1 cellular context compared by ENCODE assay signal in genomic region chr12:67268896-67269631, GRCh38.
TF ChIP-seq lines count a peak whose summit lies in the region.

TSS of gene CAND1 (plus strand) at chr12:67269358. CDS start at chr12:67269718, 360 bp downstream.

TF ChIP-seq in K562, 482 proteins besides CTCF, POLR2A, EP300 and RAD21 (continued from another document and continues in another):
- peak; percentile 38; the same call in 1 of the 2 replicates for TF ChIP-seq ZNF407 (IDR thresholded peaks at IDR 0.05; ENCODE audit: low read depth)
- TF ChIP-seq ZNF699 (CRISPR knock-in tag; IDR thresholded peaks at IDR 0.05; ENCODE audit: insufficient replicate concordance) = no peak
- TF ChIP-seq AFF4 (CRISPR knock-in tag; IDR thresholded peaks at IDR 0.05) = peak; percentile 47; the same call in 1 of the 2 replicates
- peak in 1 of 2 experiments; percentile 58; a peak in 1 of 4 replicates for TF ChIP-seq HDAC1 (IDR thresholded peaks at IDR 0.05)
- no peak for TF ChIP-seq TRIM28 (IDR thresholded peaks at IDR 0.05)
- peak; percentile 80 for TF ChIP-seq PHF8 (IDR thresholded peaks at IDR 0.05; ENCODE audit: borderline replicate concordance, low read length)
- TF ChIP-seq GTF3C2 (IDR thresholded peaks at IDR 0.05; ENCODE audit: borderline replicate concordance, extremely low read depth, insufficient read length) = no peak
- peak; percentile 79; the same call in 1 of the 2 replicates for TF ChIP-seq GATAD2A (IDR thresholded peaks at IDR 0.05)
- TF ChIP-seq ZNF780A (CRISPR knock-in tag; IDR thresholded peaks at IDR 0.05) = no peak
- peak; percentile 38 for TF ChIP-seq CCNT2 (IDR thresholded peaks at IDR 0.05; ENCODE audit: borderline replicate concordance, extremely low read depth, insufficient read length, low read depth, low read length)
- peak; percentile 92 for TF ChIP-seq POLR2H (tag; IDR thresholded peaks at IDR 0.05; ENCODE audit: low read depth)
- peak; percentile 91 for TF ChIP-seq MAFF (IDR thresholded peaks at IDR 0.05; ENCODE audit: low read length)
- TF ChIP-seq ZNF592 (IDR thresholded peaks at IDR 0.05) = peak; percentile 74
- no peak for TF ChIP-seq CREB5 (CRISPR knock-in tag; IDR thresholded peaks at IDR 0.05)
- TF ChIP-seq PHB (CRISPR knock-in tag; IDR thresholded peaks at IDR 0.05) = no peak
- peak; percentile 22; the same call in 1 of the 2 replicates for TF ChIP-seq ZNF589 (CRISPR knock-in tag; IDR thresholded peaks at IDR 0.05; ENCODE audit: low read depth)
- TF ChIP-seq FOXP1 (CRISPR knock-in tag; IDR thresholded peaks at IDR 0.05) = peak; percentile 14; the same call in 1 of the 2 replicates
- peak; percentile 96 for TF ChIP-seq GMEB1 (CRISPR knock-in tag; IDR thresholded peaks at IDR 0.05)
- TF ChIP-seq USF2 (CRISPR knock-in tag; IDR thresholded peaks at IDR 0.05) = 0 out of 2 replicates have a peak, but pooled peaks have one; percentile 15
- peak; percentile 40; the same call in 1 of the 2 replicates for TF ChIP-seq ATF3 (IDR thresholded peaks at IDR 0.05)
- no peak for TF ChIP-seq ATF3 (CRISPR knock-in tag; conservative IDR thresholded peaks at IDR 0.05)
- no peak for TF ChIP-seq ARID2 (IDR thresholded peaks at IDR 0.05)
- TF ChIP-seq ARHGAP35 (IDR thresholded peaks at IDR 0.05; ENCODE audit: partially characterized antibody) = peak; percentile 96
- TF ChIP-seq PRPF4 (IDR thresholded peaks at IDR 0.05; ENCODE audit: insufficient read depth, low read depth, low read length, poor library complexity, severe bottlenecking) = no peak
- peak; percentile 83; the same call in 1 of the 2 replicates for TF ChIP-seq ZZZ3 (IDR thresholded peaks at IDR 0.05)
- peak; percentile 66 for TF ChIP-seq MTA2 (IDR thresholded peaks at IDR 0.05; ENCODE audit: low read depth)
